ENCODE assay signal across 1 cellular context in genomic region chr2:191467113-191467512, GRCh38.
TF ChIP-seq lines count a peak whose summit lies in the region.

No MANE protein-coding gene starts in this region.

TF ChIP-seq in HepG2, 621 proteins besides CTCF, POLR2A, EP300 and RAD21 (continued from another document):
- TF ChIP-seq ARID5B (CRISPR knock-in tag; IDR thresholded peaks at IDR 0.05) (no peak), ZBTB38 (CRISPR knock-in tag; IDR thresholded peaks at IDR 0.05) (no peak), ZBTB43 (CRISPR knock-in tag; conservative IDR thresholded peaks at IDR 0.05) (no peak), SP1 (IDR thresholded peaks at IDR 0.05) (no peak), SP1 (CRISPR knock-in tag; IDR thresholded peaks at IDR 0.05) (no peak), ZNF597 (CRISPR knock-in tag; IDR thresholded peaks at IDR 0.05) (no peak), BRCA1 (CRISPR knock-in tag; IDR thresholded peaks at IDR 0.05) (no peak), PRPF4 (IDR thresholded peaks at IDR 0.05; ENCODE audit: low read depth, low read length, poor library complexity, severe bottlenecking) (no peak), MNT (IDR thresholded peaks at IDR 0.05) (peak; percentile 59), HINFP (CRISPR knock-in tag; IDR thresholded peaks at IDR 0.05; ENCODE audit: low read depth) (no peak), ZC3H4 (CRISPR knock-in tag; IDR thresholded peaks at IDR 0.05; ENCODE audit: borderline replicate concordance) (no peak)
